8 cellular contexts compared by ENCODE assay signal in genomic region chr7:129210256-129210988, GRCh38. TPM values are rescaled to one million over a fixed set of nuclear protein-coding genes. Genes with fewer than 3 reads are reported as not detected.
A peak's percentile ranks its signal among the peaks of the same experiment; 100 is the strongest.
DNase-seq lines count a peak whose midpoint lies in the region; ATAC-seq and TF ChIP-seq lines count a peak whose summit lies in the region.

No MANE protein-coding gene starts in this region.

- H3K4me1 ChIP-seq in Peyer's patch (no peaks in the 10 kb centered on the region), foreskin keratinocyte (no peaks in the 10 kb centered on the region), ovary (ENCODE audit: insufficient read depth) (no peaks in the 10 kb centered on the region), tibial nerve (peaks cover 0 to 33% (median 8%) of the 10 kb centered on the region in 4 donors)

- in situ Hi-C loops in G401 (cut with HindIII; ENCODE audit: low sequenced_read_pairs): no loop called here

- no peaks in the 10 kb centered on the region for H3K9me3 ChIP-seq in Peyer's patch
- no peaks in the 10 kb centered on the region for H3K9me3 ChIP-seq in ovary
- no peaks in the 10 kb centered on the region for H3K9me3 ChIP-seq in tibial nerve

- TF ChIP-seq CTCF in Peyer's patch (IDR thresholded peaks at IDR 0.05): peak; percentile 67 to 85 (median 73)
- peak; percentile 91 for TF ChIP-seq CTCF in foreskin keratinocyte (conservative IDR thresholded peaks at IDR 0.05)
- TF ChIP-seq CTCF in ovary (IDR thresholded peaks at IDR 0.05): peak; percentile 68 to 74 (median 73)
- peak; percentile 65 to 94 (median 79) for TF ChIP-seq CTCF in tibial nerve (IDR thresholded peaks at IDR 0.05)

- peaks cover 10% of the 10 kb centered on the region for H3K27me3 Mint-ChIP-seq in activated T-helper 2 cell treated with anti-CD3 and anti-CD28 coated beads, Interferon-gamma antibody, Interleukin-2, Interleukin-4, amounts not matched to agents 10 μg/mL and 5 μg/mL and 100 μg/mL, durations not matched to agents 14 hours and 24 hours and 36 hours (ENCODE audit: low read depth)

- ATAC-seq in HG03135 (IDR thresholded peaks at IDR 0.05; ENCODE audit: unreplicated experiment): peak; percentile 68
- ATAC-seq in foreskin keratinocyte: peak; percentile 76

- no peak overlapping the region for H3K4me3 Mint-ChIP-seq in activated T-helper 2 cell treated with anti-CD3 and anti-CD28 coated beads, Interferon-gamma antibody, Interleukin-2, Interleukin-4, amounts not matched to agents 10 μg/mL and 5 μg/mL and 100 μg/mL, durations not matched to agents 14 hours and 24 hours and 36 hours (ENCODE audit: low read depth)

- no peak overlapping the region for H3K27ac Mint-ChIP-seq in activated T-helper 2 cell treated with anti-CD3 and anti-CD28 coated beads, Interferon-gamma antibody, Interleukin-2, Interleukin-4, amounts not matched to agents 10 μg/mL and 5 μg/mL and 100 μg/mL, durations not matched to agents 14 hours and 24 hours and 36 hours

- DNase-seq in G401 (ENCODE audit: low spot score) (peak; percentile 82), Peyer's patch (peak; percentile 78 to 88 (median 82)), foreskin keratinocyte (no peak), ovary (peak; percentile 69 to 89 (median 85)), tibial nerve (ENCODE audit: low spot score in 2 of 2) (peak; percentile 78 to 89), NCI-H187 treated with DMSO at 0.1 percent for 48 hours (lab: John Stamatoyannopoulos, UW) (no peak)
- peak; percentile 40 for DNase-seq in activated T-helper 2 cell treated with anti-CD3 and anti-CD28 coated beads, Interferon-gamma antibody, Interleukin-2, Interleukin-4, amounts not matched to agents 10 μg/mL and 5 μg/mL and 100 μg/mL, durations not matched to agents 14 hours and 24 hours and 36 hours (ENCODE audit: low spot score)

- intact Hi-C loops in activated T-helper 2 cell treated with anti-CD3 and anti-CD28 coated beads, Interferon-gamma antibody, Interleukin-2, Interleukin-4, amounts not matched to agents 10 μg/mL and 5 μg/mL and 100 μg/mL, durations not matched to agents 14 hours and 24 hours and 36 hours (cut with micrococcal nuclease): loop anchor here (1.0 to 10.0 kb wide), 2 partner anchors 46 to 306 kb away; no protein-coding TSS in a partner anchor
- intact Hi-C loops in ovary (cut with DNase I): loop anchor here (2.0 to 10.0 kb wide), 5 partner anchors 48 to 264 kb away; no protein-coding TSS in a partner anchor

- no peaks in the 10 kb centered on the region for H3K27me3 ChIP-seq in Peyer's patch
- H3K27me3 ChIP-seq in foreskin keratinocyte: no peaks in the 10 kb centered on the region
- no peaks in the 10 kb centered on the region for H3K27me3 ChIP-seq in ovary
- no peaks in the 10 kb centered on the region for H3K27me3 ChIP-seq in tibial nerve

- H3K4me3 ChIP-seq in Peyer's patch: no peak overlapping the region
- no peak overlapping the region for H3K4me3 ChIP-seq in ovary
- H3K4me3 ChIP-seq in tibial nerve: no peak overlapping the region

- no peaks in the 10 kb centered on the region for H3K4me1 Mint-ChIP-seq in activated T-helper 2 cell treated with anti-CD3 and anti-CD28 coated beads, Interferon-gamma antibody, Interleukin-2, Interleukin-4, amounts not matched to agents 10 μg/mL and 5 μg/mL and 100 μg/mL, durations not matched to agents 14 hours and 24 hours and 36 hours (ENCODE audit: low read depth)

- no peaks in the 10 kb centered on the region for H3K36me3 ChIP-seq in Peyer's patch
- no peaks in the 10 kb centered on the region for H3K36me3 ChIP-seq in ovary
- H3K36me3 ChIP-seq in tibial nerve: peaks cover 0 to 42% (median 0%) of the 10 kb centered on the region in 3 donors

- 71 to 81% (median 73%) methylated on average over 16 of the region's 16 CpGs for WGBS in ovary, 3 donors
- 70 to 87% methylated on average over 14 to 16 of the region's 16 CpGs for WGBS in tibial nerve, 2 donors

- no peak for TF ChIP-seq EP300 in ovary (IDR thresholded peaks at IDR 0.05)
- no peak for TF ChIP-seq EP300 in tibial nerve (IDR thresholded peaks at IDR 0.05)

- no peaks in the 10 kb centered on the region for H3K9me3 Mint-ChIP-seq in activated T-helper 2 cell treated with anti-CD3 and anti-CD28 coated beads, Interferon-gamma antibody, Interleukin-2, Interleukin-4, amounts not matched to agents 10 μg/mL and 5 μg/mL and 100 μg/mL, durations not matched to agents 14 hours and 24 hours and 36 hours

- H3K27ac ChIP-seq in Peyer's patch (no peak overlapping the region), foreskin keratinocyte (no peak overlapping the region), ovary (no peak overlapping the region), tibial nerve (no peak overlapping the region)

- TF ChIP-seq POLR2A in Peyer's patch (IDR thresholded peaks at IDR 0.05): no peak
- no peak for TF ChIP-seq POLR2A in ovary (IDR thresholded peaks at IDR 0.05)
- TF ChIP-seq POLR2A in tibial nerve (IDR thresholded peaks at IDR 0.05): no peak

- no peaks in the 10 kb centered on the region for H3K36me3 Mint-ChIP-seq in activated T-helper 2 cell treated with anti-CD3 and anti-CD28 coated beads, Interferon-gamma antibody, Interleukin-2, Interleukin-4, amounts not matched to agents 10 μg/mL and 5 μg/mL and 100 μg/mL, durations not matched to agents 14 hours and 24 hours and 36 hours (ENCODE audit: low read depth)

RNA-seq across cellular contexts. Expression of gene AHCYL2, which starts 14.4 kb away (rescaled TPM):
- 57.0 and 74.0 TPM in 2 replicates for total RNA-seq in G401 (2014; rRNA removed; shearing (Covaris generic))
- total RNA-seq in Peyer's patch: 100 to 1,000 TPM in 1 of 4 donors, 10 to 100 TPM in 3; 37.1 to 186 (median 60.0) TPM
- 14.7 and 15.1 TPM in 2 replicates for total RNA-seq in activated T-helper 2 cell treated with anti-CD3 and anti-CD28 coated beads, Interferon-gamma antibody, Interleukin-2, Interleukin-4, amounts not matched to agents 10 μg/mL and 5 μg/mL and 100 μg/mL, durations not matched to agents 14 hours and 24 hours and 36 hours
- 9.2 and 12.0 TPM in 2 replicates for total RNA-seq in foreskin keratinocyte
- polyA plus RNA-seq in foreskin keratinocyte: 3.0 and 3.2 TPM in 2 replicates
- total RNA-seq in ovary: 10 to 100 TPM; 12.6 to 25.8 (median 17.2) TPM
- polyA plus RNA-seq in ovary: 10 to 100 TPM in 1 of 2 donors, 1 to 10 TPM in 1; 8.7 to 19.3 TPM
- 10 to 100 TPM; 21.6 to 42.9 (median 30.9) TPM for total RNA-seq in tibial nerve

RNA-seq across cellular contexts. Expression of gene SMO, which starts 22.0 kb away (rescaled TPM):
- 51.1 and 51.8 TPM in 2 replicates for total RNA-seq in G401 (2014; rRNA removed; shearing (Covaris generic))
- total RNA-seq in Peyer's patch (10 to 100 TPM in 1 of 4 donors, 1 to 10 TPM in 2, under 1 TPM in 1; 0.70 to 14.9 (median 2.2) TPM), foreskin keratinocyte (10.9 and 11.4 TPM in 2 replicates), ovary (10 to 100 TPM; 19.6 to 47.8 (median 36.9) TPM), tibial nerve (10 to 100 TPM; 26.4 to 65.7 (median 51.5) TPM)
- total RNA-seq in activated T-helper 2 cell treated with anti-CD3 and anti-CD28 coated beads, Interferon-gamma antibody, Interleukin-2, Interleukin-4, amounts not matched to agents 10 μg/mL and 5 μg/mL and 100 μg/mL, durations not matched to agents 14 hours and 24 hours and 36 hours: 0.64 and 0.89 TPM in 2 replicates
- polyA plus RNA-seq in foreskin keratinocyte (9.5 and 9.8 TPM in 2 replicates), ovary (10 to 100 TPM; 14.3 to 28.4 TPM)

Comparison
In these comparisons a context has a peak if more than half of its experiments do, and no peak if none do; other contexts are left out.
1. DNase-seq: peak in G401 (single experiment), Peyer's patch (3 of 3), activated T-helper 2 cell treated with anti-CD3 and anti-CD28 coated beads, Interferon-gamma antibody, Interleukin-2, Interleukin-4, amounts not matched to agents 10 μg/mL and 5 μg/mL and 100 μg/mL, durations not matched to agents 14 hours and 24 hours and 36 hours (single experiment), ovary (5 of 5) and tibial nerve (2 of 2); none in foreskin keratinocyte (0 of 2) and NCI-H187 treated with DMSO at 0.1 percent for 48 hours (single experiment).
2. Peak in every context shown above with its lines, with median percentiles within 50 percentile points of each other: CTCF ChIP-seq.